In genomic region chr4:174084981-174085380, GRCh38 we compare ENCODE assay signal across 18 cellular contexts.
"Had no signal": no experiment of that assay in that cellular context is flagged by ENCODE, and none has a peak within 500 bp of the region (broad histone marks: within the 10 kb centered on the region; RNA-seq: fewer than 3 reads in every experiment).

No MANE protein-coding gene starts in this region.

- H3K27ac ChIP-seq: coronary artery, dorsolateral prefrontal cortex, esophagus muscularis mucosa, foreskin keratinocyte, gastroesophageal sphincter, heart right ventricle, left lung, lower lobe of right lung had no signal

- H3K36me3 Mint-ChIP-seq: mesothelial cell of epicardium, naive B cell had no signal

- H3K4me3 ChIP-seq: coronary artery, dorsolateral prefrontal cortex, esophagus muscularis mucosa, gastroesophageal sphincter, heart right ventricle, left lung, lower lobe of right lung, mucosa of descending colon had no signal

- H3K4me3 Mint-ChIP-seq: mesothelial cell of epicardium, naive B cell had no signal

- H3K9me3 ChIP-seq: esophagus muscularis mucosa, gastroesophageal sphincter, heart right ventricle, left lung, lower lobe of right lung, mucosa of descending colon had no signal

- ATAC-seq: foreskin keratinocyte, gastroesophageal sphincter, heart right ventricle, left cardiac atrium, left lung, left ventricle myocardium superior, lower lobe of right lung, mucosa of descending colon had no signal

- H3K4me1 Mint-ChIP-seq: naive B cell had no signal

- H3K27me3 ChIP-seq: esophagus muscularis mucosa, foreskin keratinocyte, gastroesophageal sphincter had no signal

- H3K27ac Mint-ChIP-seq: mesothelial cell of epicardium, naive B cell had no signal

- H3K36me3 ChIP-seq: esophagus muscularis mucosa, gastroesophageal sphincter, heart right ventricle, left lung, lower lobe of right lung had no signal

- DNase-seq: dorsolateral prefrontal cortex; effector CD4-positive, alpha-beta T cell; effector memory CD4-positive, alpha-beta T cell; foreskin keratinocyte; glutamatergic neuron; head of caudate nucleus; heart right ventricle; hippocampal formation; left cardiac atrium; left lung; left ventricle myocardium superior; lower lobe of right lung; mucosa of descending colon; naive B cell had no signal

- H3K4me1 ChIP-seq: foreskin keratinocyte, left lung, lower lobe of right lung had no signal

- H3K9me3 Mint-ChIP-seq: mesothelial cell of epicardium had no signal
